Comparison of ENCODE assay signal across 9 cellular contexts in the genomic region with DNA sequence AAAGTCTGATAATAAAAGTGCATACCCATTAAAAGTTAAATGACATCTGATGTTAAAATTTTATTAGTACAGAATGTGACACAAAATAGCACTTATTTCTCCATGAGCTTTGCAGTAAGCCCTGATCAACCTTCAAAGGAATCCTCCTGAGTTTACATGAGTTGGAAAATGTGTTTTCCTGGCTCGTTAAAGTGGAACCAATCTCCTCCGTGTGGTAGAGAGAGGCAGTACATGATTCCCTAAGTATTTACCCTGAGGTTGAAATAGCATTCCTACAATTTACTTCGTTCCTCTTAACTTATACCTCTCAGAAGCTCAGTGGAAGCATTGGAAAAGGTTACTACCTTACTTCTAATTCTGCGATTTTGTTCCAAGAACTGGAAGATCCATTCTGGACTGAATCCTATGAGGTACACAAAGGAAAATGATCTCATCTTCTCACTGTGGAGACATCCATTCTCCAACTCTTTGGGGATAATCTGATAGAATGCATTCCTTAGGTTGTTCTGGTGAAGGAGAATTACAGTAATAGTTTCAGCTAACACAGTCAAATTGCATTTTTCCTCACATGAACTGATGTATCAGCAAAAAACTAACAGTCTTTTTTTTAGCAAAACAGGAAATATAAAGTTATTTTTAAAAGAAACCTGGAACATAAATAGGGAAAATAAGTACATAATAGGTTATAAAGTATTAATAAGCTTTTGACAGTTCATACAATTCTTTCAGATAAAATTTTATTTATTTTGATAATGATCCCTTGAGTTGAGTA.
DNase-seq lines count a peak whose midpoint lies in the region; ATAC-seq and TF ChIP-seq lines count a peak whose summit lies in the region.
"Had no signal": no experiment of that assay in that cellular context is flagged by ENCODE, and none has a peak within 500 bp of the region (broad histone marks: within the 10 kb centered on the region; RNA-seq: fewer than 3 reads in every experiment).

No MANE protein-coding gene starts in this region.

- intact Hi-C loops in right lobe of liver (cut with DNase I) = no loop called here

- TF ChIP-seq POLR2A in right lobe of liver (IDR thresholded peaks at IDR 0.05) = no peak

- 12% methylated on average over 4 of the region's 4 CpGs for WGBS in right lobe of liver (ENCODE audit: insufficient coverage, low coverage, low lambda C conversion rate, missing lambda C conversion rate)

- TF ChIP-seq CTCF in BJ (IDR thresholded peaks at IDR 0.05; ENCODE audit: insufficient read depth, low read depth, low read length) (peak; percentile 55), LNCAP (IDR thresholded peaks at IDR 0.05) (peak; percentile 54), astrocyte of the spinal cord (IDR thresholded peaks at IDR 0.05; ENCODE audit: low read depth, low read length) (peak; percentile 36), right lobe of liver (IDR thresholded peaks at IDR 0.05) (peak; percentile 22 to 34 (median 28))

- in situ Hi-C loops in astrocyte of the spinal cord (cut with HindIII; ENCODE audit: low sequenced_read_pairs) (no loop called here), G401 (cut with HindIII; ENCODE audit: low sequenced_read_pairs) (no loop called here)

- H3K4me1 ChIP-seq in right lobe of liver = no peaks in the 10 kb centered on the region

- no peak overlapping the region for H3K4me3 ChIP-seq in BJ (ENCODE audit: low read depth, low read length)
- no peak overlapping the region for H3K4me3 ChIP-seq in astrocyte of the spinal cord (ENCODE audit: low read depth, low read length)
- no peak overlapping the region for H3K4me3 ChIP-seq in right lobe of liver

- POLR2A ChIA-PET in BJ (lab: Charles Lee) = no interaction called here

- peak in 3 of 4 donors; percentile 28 to 32 (median 28) for ATAC-seq in right lobe of liver
- no peak for ATAC-seq in GM21825 (IDR thresholded peaks at IDR 0.05; ENCODE audit: unreplicated experiment)

- H3K27me3 ChIP-seq in BJ (ENCODE audit: control insufficient read depth, insufficient read depth, low read length) = no peaks in the 10 kb centered on the region
- H3K27me3 ChIP-seq in right lobe of liver = no peaks in the 10 kb centered on the region

- H3K27ac ChIP-seq in right lobe of liver = no peak overlapping the region
- H3K27ac ChIP-seq: epithelial cell of prostate had no signal

- H3K36me3 ChIP-seq in BJ (ENCODE audit: control insufficient read depth, insufficient read depth, low read length) (no peaks in the 10 kb centered on the region), right lobe of liver (no peaks in the 10 kb centered on the region)

- DNase-seq in BJ (ENCODE audit: low read depth) (peak; percentile 1), astrocyte of the spinal cord (ENCODE audit: low read depth, low spot score) (peak; percentile 22), right lobe of liver (no peak), OCI-M2 (lab: John Stamatoyannopoulos, UW; ENCODE audit: unreplicated experiment) (no peak), G401 (ENCODE audit: low spot score) (no peak)
- DNase-seq in activated effector memory CD4-positive, alpha-beta T cell treated with Interleukin-2 at 50 U/mL for 16 hours = no peak

- no peaks in the 10 kb centered on the region for H3K9me3 ChIP-seq in right lobe of liver

- CTCF ChIA-PET in BJ (lab: Yijun Ruan, JAX) = interaction anchor here (0.8 to 2.8 kb wide), 6 partner anchors 13 to 389 kb away, joined by 3 to 21 read pairs (median 4); no protein-coding TSS in a partner anchor

Comparison
In these comparisons a context has a peak if more than half of its experiments do, and no peak if none do; other contexts are left out.
1. DNase-seq: peak in BJ (single experiment) and astrocyte of the spinal cord (single experiment); none in right lobe of liver (0 of 3), OCI-M2 (single experiment), G401 (single experiment) and activated effector memory CD4-positive, alpha-beta T cell treated with Interleukin-2 at 50 U/mL for 16 hours (single experiment).
2. Peak in every context shown above with its lines, with median percentiles within 50 percentile points of each other: CTCF ChIP-seq.